ENCODE assay signal across 8 cellular contexts in the genomic region with DNA sequence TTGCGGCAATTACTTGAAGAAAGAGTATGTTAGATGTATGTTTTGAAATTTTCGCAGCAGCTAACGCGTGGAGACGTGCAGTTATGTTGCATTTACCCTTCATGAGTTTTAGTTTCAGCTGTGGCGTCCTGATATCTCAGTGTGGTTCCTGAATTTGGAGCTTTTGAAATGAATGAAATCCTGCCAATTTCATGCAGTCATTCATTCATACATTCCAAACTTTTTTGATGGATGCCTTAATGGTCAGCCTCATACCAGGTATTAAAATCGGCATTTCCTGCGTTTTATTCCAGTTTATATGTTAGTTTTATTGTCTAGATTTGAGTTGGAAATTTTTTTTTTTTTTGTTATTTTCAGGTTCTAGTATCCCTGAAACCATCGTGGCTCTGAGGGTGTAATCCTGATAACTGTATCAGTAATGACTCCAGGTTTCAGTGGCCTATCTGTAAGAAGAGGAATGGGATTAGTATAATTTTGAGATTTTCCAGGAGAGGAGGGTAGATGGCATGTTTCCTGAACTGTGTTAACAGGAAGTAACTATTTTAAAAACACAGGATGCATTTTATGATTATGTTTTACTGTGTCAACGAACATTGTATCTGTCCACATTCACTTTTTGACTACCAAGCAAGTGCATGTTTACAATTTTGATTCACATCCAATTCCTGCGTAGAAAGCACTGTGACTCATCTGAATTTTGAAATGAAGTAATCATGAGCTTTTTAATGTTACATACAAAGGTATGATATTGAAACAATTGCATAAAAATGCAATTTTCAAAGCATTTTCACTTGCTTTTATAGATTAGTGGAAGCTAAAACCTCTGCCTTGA. TPM values are rescaled to one million over a fixed set of nuclear protein-coding genes. Genes with fewer than 3 reads are reported as not detected.
A peak's percentile ranks its signal among the peaks of the same experiment; 100 is the strongest.
DNase-seq lines count a peak whose midpoint lies in the region; ATAC-seq and TF ChIP-seq lines count a peak whose summit lies in the region.

No MANE protein-coding gene starts in this region.

- ATAC-seq in CD8-positive, alpha-beta T cell, result peak; percentile 3
- peak; percentile 14 for ATAC-seq in HG03342 (IDR thresholded peaks at IDR 0.05; ENCODE audit: unreplicated experiment)
- ATAC-seq in activated naive CD8-positive, alpha-beta T cell treated with anti-CD3 and anti-CD28 coated beads, Interleukin-2, amount 50 U/mL, for 24 hours, result no peak
- ATAC-seq in HG03280 (IDR thresholded peaks at IDR 0.05; ENCODE audit: unreplicated experiment), result no peak
- ATAC-seq in HG03439 (IDR thresholded peaks at IDR 0.05; ENCODE audit: unreplicated experiment), result no peak

- H3K4me1 ChIP-seq in CD8-positive, alpha-beta T cell (ENCODE audit: insufficient read depth, low read length), result peaks cover 8% of the 10 kb centered on the region
- H3K4me1 ChIP-seq in stomach smooth muscle (ENCODE audit: control insufficient read depth, insufficient read depth, low read length), result no peaks in the 10 kb centered on the region

- intact Hi-C loops in CD8-positive, alpha-beta T cell (cut with DNase I, micrococcal nuclease), result loop anchor here (1.0 to 10.0 kb wide), 7 partner anchors 43 to 652 kb away; a partner anchor contains a TSS

- H3K36me3 Mint-ChIP-seq in CD8-positive, alpha-beta T cell, result peaks cover 4% of the 10 kb centered on the region
- H3K36me3 Mint-ChIP-seq in activated naive CD8-positive, alpha-beta T cell treated with anti-CD3 and anti-CD28 coated beads, Interleukin-2, amount 50 U/mL, for 24 hours (ENCODE audit: low read depth), result no peaks in the 10 kb centered on the region
- H3K36me3 Mint-ChIP-seq in immature natural killer cell, result no peaks in the 10 kb centered on the region

- H3K36me3 ChIP-seq in CD8-positive, alpha-beta T cell (ENCODE audit: insufficient read depth, low read length), result no peaks in the 10 kb centered on the region
- no peaks in the 10 kb centered on the region for H3K36me3 ChIP-seq in stomach smooth muscle (ENCODE audit: control insufficient read depth in 2 of 2, insufficient read depth in 2 of 2, low read length in 2 of 2)

- no peaks in the 10 kb centered on the region for H3K9me3 ChIP-seq in CD8-positive, alpha-beta T cell (ENCODE audit: low read length)
- no peaks in the 10 kb centered on the region for H3K9me3 ChIP-seq in stomach smooth muscle (ENCODE audit: control insufficient read depth in 2 of 2, low read length in 2 of 2)

- H3K27me3 Mint-ChIP-seq in CD8-positive, alpha-beta T cell (ENCODE audit: low read depth), result no peaks in the 10 kb centered on the region
- H3K27me3 Mint-ChIP-seq in activated naive CD8-positive, alpha-beta T cell treated with anti-CD3 and anti-CD28 coated beads, Interleukin-2, amount 50 U/mL, for 24 hours, result no peaks in the 10 kb centered on the region
- peaks cover 0 to 6% (median 0%) of the 10 kb centered on the region in 3 donors for H3K27me3 Mint-ChIP-seq in immature natural killer cell (ENCODE audit: low read depth in 3 of 3)

- peak overlapping the region; percentile 64 for H3K27ac ChIP-seq in CD8-positive, alpha-beta T cell (ENCODE audit: low read depth, low read length)
- peak overlapping the region; percentile 86 for H3K27ac ChIP-seq in stomach smooth muscle (ENCODE audit: low read length)

- H3K4me1 Mint-ChIP-seq in CD8-positive, alpha-beta T cell (ENCODE audit: low read depth), result peaks cover 20% of the 10 kb centered on the region
- peaks cover 32% of the 10 kb centered on the region for H3K4me1 Mint-ChIP-seq in activated naive CD8-positive, alpha-beta T cell treated with anti-CD3 and anti-CD28 coated beads, Interleukin-2, amount 50 U/mL, for 24 hours
- H3K4me1 Mint-ChIP-seq in immature natural killer cell, result peaks cover 18 to 22% of the 10 kb centered on the region in 2 donors

- peak overlapping the region; percentile 70 to 80 for H3K9ac ChIP-seq in stomach smooth muscle (ENCODE audit: low read length in 2 of 2)

- H3K4me3 Mint-ChIP-seq in CD8-positive, alpha-beta T cell, result peak overlapping the region; percentile 87
- peak overlapping the region; percentile 87 for H3K4me3 Mint-ChIP-seq in activated naive CD8-positive, alpha-beta T cell treated with anti-CD3 and anti-CD28 coated beads, Interleukin-2, amount 50 U/mL, for 24 hours
- H3K4me3 Mint-ChIP-seq in immature natural killer cell, result peak overlapping the region; percentile 85 to 95 (median 92)

- no peak for TF ChIP-seq CTCF in CD8-positive, alpha-beta T cell (IDR thresholded peaks at IDR 0.05)

- CTCF ChIA-PET in CD8-positive, alpha-beta T cell (lab: Charles Lee), result interaction anchor here (1.0 to 1.4 kb wide), 5 partner anchors 28 to 80 kb away, joined by 3 to 7 read pairs (median 4); a partner anchor contains a TSS

- H3K27me3 ChIP-seq in CD8-positive, alpha-beta T cell (ENCODE audit: insufficient read depth, low read length), result no peaks in the 10 kb centered on the region
- no peaks in the 10 kb centered on the region for H3K27me3 ChIP-seq in stomach smooth muscle (ENCODE audit: control insufficient read depth in 1 of 2, insufficient read depth in 2 of 2, low read length in 2 of 2)

- POLR2A ChIA-PET in CD8-positive, alpha-beta T cell (lab: Charles Lee), result interaction anchor here (0.7 to 2.1 kb wide), 12 partner anchors 9 to 1228 kb away, joined by 3 to 23 read pairs (median 4); a partner anchor contains a TSS

- peak overlapping the region; percentile 63 for H3K4me3 ChIP-seq in CD8-positive, alpha-beta T cell (ENCODE audit: low read depth, low read length)
- peak overlapping the region; percentile 83 to 86 for H3K4me3 ChIP-seq in stomach smooth muscle (ENCODE audit: low read length in 2 of 2)

- H3K9me3 Mint-ChIP-seq in CD8-positive, alpha-beta T cell, result no peaks in the 10 kb centered on the region
- H3K9me3 Mint-ChIP-seq in activated naive CD8-positive, alpha-beta T cell treated with anti-CD3 and anti-CD28 coated beads, Interleukin-2, amount 50 U/mL, for 24 hours, result no peaks in the 10 kb centered on the region
- H3K9me3 Mint-ChIP-seq in immature natural killer cell, result no peaks in the 10 kb centered on the region

- peak overlapping the region; percentile 84 for H3K27ac Mint-ChIP-seq in CD8-positive, alpha-beta T cell
- peak overlapping the region; percentile 76 for H3K27ac Mint-ChIP-seq in activated naive CD8-positive, alpha-beta T cell treated with anti-CD3 and anti-CD28 coated beads, Interleukin-2, amount 50 U/mL, for 24 hours
- H3K27ac Mint-ChIP-seq in immature natural killer cell, result peak overlapping the region; percentile 76 to 91 (median 82)

- DNase-seq in CD8-positive, alpha-beta T cell, result no peak
- DNase-seq in activated naive CD8-positive, alpha-beta T cell treated with anti-CD3 and anti-CD28 coated beads, Interleukin-2, amount 50 U/mL, for 24 hours, result no peak
- DNase-seq in immature natural killer cell (peak in 1 of 3 donors; percentile 4), NK-92 (lab: John Stamatoyannopoulos, UW; ENCODE audit: unreplicated experiment) (no peak)

RNA-seq across cellular contexts. Expression of a gene that starts 1.0 kb away (rescaled TPM):
- total RNA-seq in CD8-positive, alpha-beta T cell, result 1 to 10 TPM; 7.1 to 9.8 TPM
- polyA plus RNA-seq in immature natural killer cell, result 10 to 100 TPM in 2 of 3 donors, 1 to 10 TPM in 1; 9.1 to 18.5 (median 13.9) TPM

Comparison
In these comparisons a context has a peak if more than half of its experiments do, and no peak if none do; other contexts are left out.
1. ATAC-seq: peak in CD8-positive, alpha-beta T cell (single experiment) and HG03342 (single experiment); none in activated naive CD8-positive, alpha-beta T cell treated with anti-CD3 and anti-CD28 coated beads, Interleukin-2, amount 50 U/mL, for 24 hours (single experiment), HG03280 (single experiment) and HG03439 (single experiment).
2. Peak in every context shown above with its lines, with median percentiles within 50 percentile points of each other: H3K27ac Mint-ChIP-seq and H3K4me3 Mint-ChIP-seq.